17 cellular contexts compared by ENCODE assay signal in genomic region chr12:47850153-47851084, GRCh38. TPM values are rescaled to one million over a fixed set of nuclear protein-coding genes. Genes with fewer than 3 reads are reported as not detected.
DNase-seq lines count a peak whose midpoint lies in the region; ATAC-seq and TF ChIP-seq lines count a peak whose summit lies in the region.
"Had no signal": no experiment of that assay in that cellular context is flagged by ENCODE, and none has a peak within 500 bp of the region (broad histone marks: within the 10 kb centered on the region; RNA-seq: fewer than 3 reads in every experiment).

No MANE protein-coding gene starts in this region.

- H3K27ac Mint-ChIP-seq in nephron progenitor cell (peak overlapping the region; percentile 26), T-helper 17 cell (no peak overlapping the region)
- H3K27ac Mint-ChIP-seq: activated naive CD8-positive, alpha-beta T cell; dendritic cell treated with granulocyte-macrophage colony-stimulating factor and Interleukin-4, amounts not matched to agents 40 ng/mL and 50 ng/mL, for 4 days had no signal

- intact Hi-C loops in head of caudate nucleus (cut with DNase I): no loop called here

- no peaks in the 10 kb centered on the region for H3K36me3 ChIP-seq in H7 (replicated peaks; ENCODE audit: control insufficient read depth, insufficient read depth, low read length)

- H3K9me3 ChIP-seq in T-helper 17 cell (ENCODE audit: control insufficient read depth, low read length, poor library complexity, severe bottlenecking): no peaks in the 10 kb centered on the region
- H3K9me3 ChIP-seq: neutrophil had no signal

- TF ChIP-seq CTCF in fibroblast of villous mesenchyme (IDR thresholded peaks at IDR 0.05; ENCODE audit: insufficient read depth, low read depth, low read length) (no peak), nephron progenitor cell (IDR thresholded peaks at IDR 0.05) (no peak)

- no peak overlapping the region for H3K4me3 ChIP-seq in H7 (ENCODE audit: insufficient read depth, low read depth, low read length)
- no peak overlapping the region for H3K4me3 ChIP-seq in fibroblast of villous mesenchyme (ENCODE audit: low read depth, low read length)

- H3K27me3 ChIP-seq in H7 (ENCODE audit: control insufficient read depth, insufficient read depth, low read length): peaks cover 1% of the 10 kb centered on the region; the same call in 1 of the 2 replicates
- H3K27me3 ChIP-seq: neutrophil had no signal

- H3K36me3 Mint-ChIP-seq in nephron progenitor cell (ENCODE audit: low read depth) (no peaks in the 10 kb centered on the region), T-helper 17 cell (ENCODE audit: low read depth) (no peaks in the 10 kb centered on the region)

- H3K9me3 Mint-ChIP-seq in nephron progenitor cell: no peaks in the 10 kb centered on the region
- H3K9me3 Mint-ChIP-seq: dendritic cell treated with granulocyte-macrophage colony-stimulating factor and Interleukin-4, amounts not matched to agents 40 ng/mL and 50 ng/mL, for 4 days; T-helper 1 cell treated with Interleukin-12 subunit alpha and Interleukin-12 subunit beta and Interleukin-4 antibody, amounts not matched to agents 30 μg/mL and 1 μg/mL, for 36 hours had no signal

- no peak for ATAC-seq in T-helper 17 cell
- ATAC-seq: left colon had no signal

- H3K4me1 Mint-ChIP-seq in nephron progenitor cell (peaks cover 63% of the 10 kb centered on the region), T-helper 17 cell (peaks cover 4% of the 10 kb centered on the region)

- H3K4me3 Mint-ChIP-seq in nephron progenitor cell: no peak overlapping the region
- H3K4me3 Mint-ChIP-seq in T-helper 17 cell: no peak overlapping the region
- H3K4me3 Mint-ChIP-seq: activated naive CD8-positive, alpha-beta T cell; dendritic cell treated with granulocyte-macrophage colony-stimulating factor and Interleukin-4, amounts not matched to agents 40 ng/mL and 50 ng/mL, for 4 days; T-helper 1 cell treated with Interleukin-12 subunit alpha and Interleukin-12 subunit beta and Interleukin-4 antibody, amounts not matched to agents 30 μg/mL and 1 μg/mL, for 36 hours had no signal

- peak; percentile 70 for DNase-seq in H7
- DNase-seq in NCI-H460 (ENCODE audit: extremely low read depth, low read depth): peak; percentile 21
- DNase-seq in fibroblast of villous mesenchyme (ENCODE audit: low read depth): peak; percentile 89
- no peak for DNase-seq in nephron progenitor cell
- DNase-seq in middle frontal gyrus (ENCODE audit: extremely low spot score, low spot score): no peak
- DNase-seq in T-helper 17 cell: no peak
- no peak for DNase-seq in head of caudate nucleus
- DNase-seq: activated CD4-positive, alpha-beta T cell treated with anti-CD3 and anti-CD28 coated beads, Interleukin-2, amount 50 U/mL, for 4 hours; DND-41; left colon; NCI-H526 treated with DMSO at 0.1 percent for 48 hours; SIG-M5 had no signal

- H3K27me3 Mint-ChIP-seq in nephron progenitor cell (ENCODE audit: low read depth, poor library complexity) (peaks cover 17% of the 10 kb centered on the region), T-helper 17 cell (no peaks in the 10 kb centered on the region)
- H3K27me3 Mint-ChIP-seq: activated naive CD8-positive, alpha-beta T cell; dendritic cell treated with granulocyte-macrophage colony-stimulating factor and Interleukin-4, amounts not matched to agents 40 ng/mL and 50 ng/mL, for 4 days had no signal

RNA-seq across cellular contexts. Expression of gene HDAC7, which starts 30.7 kb away (rescaled TPM):
- total RNA-seq in H7 (2014; rRNA removed; shearing (Covaris generic)): 45.2 and 50.7 TPM in 2 replicates
- 16.5 and 17.2 TPM in 2 replicates for total RNA-seq in NCI-H460 (2014; rRNA removed; shearing (Covaris generic))
- polyA plus RNA-seq in NCI-H460 (2014; cell fraction: nucleus; rRNA removed): 33.2 and 49.4 TPM in 2 replicates
- total RNA-seq in fibroblast of villous mesenchyme (39.9 and 47.9 TPM in 2 replicates), T-helper 17 cell (100 to 1,000 TPM; 129 to 151 TPM)

RNA-seq across cellular contexts. Expression of gene VDR, which starts 54.4 kb away (rescaled TPM):
- total RNA-seq in H7 (2014; rRNA removed; shearing (Covaris generic)): 0.03 TPM in 1 of 2 replicates, not detected in the other
- 2.4 TPM in 2 replicates for total RNA-seq in NCI-H460 (2014; rRNA removed; shearing (Covaris generic))
- 2.7 and 2.9 TPM in 2 replicates for polyA plus RNA-seq in NCI-H460 (2014; cell fraction: nucleus; rRNA removed)
- total RNA-seq in fibroblast of villous mesenchyme (8.2 and 18.4 TPM in 2 replicates), T-helper 17 cell (1 to 10 TPM; 1.8 to 4.5 TPM)
- total RNA-seq: frontal cortex had no signal

Comparison
In these comparisons a context has a peak if more than half of its experiments do, and no peak if none do; other contexts are left out.
1. DNase-seq: peak in H7 (single experiment), NCI-H460 (single experiment) and fibroblast of villous mesenchyme (single experiment); none in nephron progenitor cell (single experiment), middle frontal gyrus (single experiment), T-helper 17 cell (0 of 3) and head of caudate nucleus (0 of 42).